In the genomic region with DNA sequence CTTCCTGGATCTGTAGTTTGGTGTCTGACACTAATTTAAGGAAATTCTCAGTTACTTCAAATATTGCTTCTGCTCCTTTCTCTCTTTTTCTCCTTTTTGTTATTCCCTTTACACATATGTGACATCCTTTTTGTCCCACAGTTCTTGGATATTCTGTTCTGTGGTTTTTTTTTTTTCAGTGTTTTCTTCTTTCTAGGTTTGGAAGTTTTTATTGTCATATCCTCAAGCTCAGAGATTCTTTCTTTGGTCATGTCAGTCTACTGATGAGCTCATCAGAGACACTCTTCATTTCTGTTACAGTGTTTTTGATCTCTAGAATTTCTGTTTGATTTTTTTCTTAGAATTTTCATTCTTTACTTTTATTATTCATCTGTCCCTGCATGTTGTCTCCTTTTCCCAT, we compare ENCODE assay signal across 39 cellular contexts.
"Had no signal": no experiment of that assay in that cellular context is flagged by ENCODE, and none has a peak within 500 bp of the region (broad histone marks: within the 10 kb centered on the region; RNA-seq: fewer than 3 reads in every experiment).

No MANE protein-coding gene starts in this region.

- H3K36me3 ChIP-seq: adrenal gland, ascending aorta, brain microvascular endothelial cell, breast epithelium, cardiac muscle cell had no signal

- H3K4me1 ChIP-seq: adrenal gland, ascending aorta, body of pancreas, breast epithelium had no signal

- H3K4me3 Mint-ChIP-seq: activated naive CD4-positive, alpha-beta T cell treated with anti-CD3 and anti-CD28 coated beads for 36 hours; activated naive CD4-positive, alpha-beta T cell treated with anti-CD3 and anti-CD28 coated beads, Interleukin-2, amount 10 ng/mL, durations not matched to agents 7 days and 5 days; activated naive CD4-positive, alpha-beta T cell treated with anti-CD3 and anti-CD28 coated beads, Interleukin-2, amount 50 U/mL, for 24 hours; activated naive CD8-positive, alpha-beta T cell; activated naive CD8-positive, alpha-beta T cell treated with anti-CD3 and anti-CD28 coated beads for 36 hours; activated naive CD8-positive, alpha-beta T cell treated with anti-CD3 and anti-CD28 coated beads, Interleukin-2, amount 10 ng/mL, durations not matched to agents 7 days and 5 days; activated naive CD8-positive, alpha-beta T cell treated with anti-CD3 and anti-CD28 coated beads, Interleukin-2, amount 50 U/mL, for 24 hours; activated T-cell treated with anti-CD3 and anti-CD28 coated beads, Interleukin-2, amount 50 U/mL, for 24 hours; activated T-cell treated with anti-CD3 and anti-CD28 coated beads, Interleukin-2, amount 50 U/mL, for 4 hours; activated T-helper 1 cell treated with anti-CD3 and anti-CD28 coated beads, Interleukin-12 subunit alpha, Interleukin-12 subunit beta, Interleukin-2, Interleukin-4 antibody, amounts not matched to agents 30 ng/mL and 10 ng/mL and 1 ng/mL, durations not matched to agents 14 hours and 24 hours and 36 hours; activated T-helper 17 cell treated with anti-CD3 and anti-CD28 coated beads, Interleukin-2, amount 50 U/mL, for 72 hours; brain; central memory CD8-positive, alpha-beta T cell had no signal

- ATAC-seq: activated naive CD4-positive, alpha-beta T cell treated with anti-CD3 and anti-CD28 coated beads, Interleukin-2, amount 50 U/mL, for 72 hours; activated naive CD8-positive, alpha-beta T cell treated with anti-CD3 and anti-CD28 coated beads, Interleukin-2, amount 50 U/mL, for 24 hours; activated T-cell treated with anti-CD3 and anti-CD28 coated beads, Interleukin-2, amount 50 U/mL, for 4 hours; activated T-helper 17 cell treated with anti-CD3 and anti-CD28 coated beads, Interleukin-2, amount 50 U/mL, for 72 hours; body of pancreas had no signal

- H3K27ac Mint-ChIP-seq: activated naive CD4-positive, alpha-beta T cell treated with anti-CD3 and anti-CD28 coated beads for 36 hours; activated naive CD4-positive, alpha-beta T cell treated with anti-CD3 and anti-CD28 coated beads, Interleukin-2, amount 10 ng/mL, durations not matched to agents 7 days and 5 days; activated naive CD4-positive, alpha-beta T cell treated with anti-CD3 and anti-CD28 coated beads, Interleukin-2, amount 50 U/mL, for 24 hours; activated naive CD4-positive, alpha-beta T cell treated with anti-CD3 and anti-CD28 coated beads, Interleukin-2, amount 50 U/mL, for 72 hours; activated naive CD8-positive, alpha-beta T cell; activated naive CD8-positive, alpha-beta T cell treated with anti-CD3 and anti-CD28 coated beads for 36 hours; activated naive CD8-positive, alpha-beta T cell treated with anti-CD3 and anti-CD28 coated beads, Interleukin-2, amount 10 ng/mL, durations not matched to agents 7 days and 5 days; activated naive CD8-positive, alpha-beta T cell treated with anti-CD3 and anti-CD28 coated beads, Interleukin-2, amount 50 U/mL, for 24 hours; activated T-cell treated with anti-CD3 and anti-CD28 coated beads, Interleukin-2, amount 50 U/mL, for 24 hours; activated T-helper 1 cell treated with anti-CD3 and anti-CD28 coated beads, Interleukin-12 subunit alpha, Interleukin-12 subunit beta, Interleukin-2, Interleukin-4 antibody, amounts not matched to agents 30 ng/mL and 10 ng/mL and 1 ng/mL, durations not matched to agents 14 hours and 24 hours and 36 hours; activated T-helper 17 cell treated with anti-CD3 and anti-CD28 coated beads, Interleukin-2, amount 50 U/mL, for 72 hours; activated T-helper 2 cell treated with anti-CD3 and anti-CD28 coated beads, Interferon-gamma antibody, Interleukin-2, Interleukin-4, amounts not matched to agents 10 μg/mL and 5 μg/mL and 100 μg/mL, durations not matched to agents 14 hours and 24 hours and 36 hours; brain had no signal

- FAIRE-seq: astrocyte, bronchial epithelial cell had no signal

- H3K9me3 Mint-ChIP-seq: activated naive CD4-positive, alpha-beta T cell treated with anti-CD3 and anti-CD28 coated beads, Interleukin-2, amount 10 ng/mL, durations not matched to agents 7 days and 5 days; activated naive CD8-positive, alpha-beta T cell treated with anti-CD3 and anti-CD28 coated beads, Interleukin-2, amount 10 ng/mL, durations not matched to agents 7 days and 5 days; activated T-cell treated with anti-CD3 and anti-CD28 coated beads, Interleukin-2, amount 50 U/mL, for 4 hours; activated T-helper 1 cell treated with anti-CD3 and anti-CD28 coated beads, Interleukin-12 subunit alpha, Interleukin-12 subunit beta, Interleukin-2, Interleukin-4 antibody, amounts not matched to agents 30 ng/mL and 10 ng/mL and 1 ng/mL, durations not matched to agents 14 hours and 24 hours and 36 hours; activated T-helper 2 cell treated with anti-CD3 and anti-CD28 coated beads, Interferon-gamma antibody, Interleukin-2, Interleukin-4, amounts not matched to agents 10 μg/mL and 5 μg/mL and 100 μg/mL, durations not matched to agents 14 hours and 24 hours and 36 hours had no signal

- H3K9me3 ChIP-seq: adrenal gland, ascending aorta, body of pancreas, breast epithelium had no signal

- H3K4me3 ChIP-seq: adrenal gland, ascending aorta, body of pancreas, breast epithelium, cardiac muscle cell had no signal

- H3K36me3 Mint-ChIP-seq: activated naive CD4-positive, alpha-beta T cell treated with anti-CD3 and anti-CD28 coated beads, Interleukin-2, amount 10 ng/mL, durations not matched to agents 7 days and 5 days; activated naive CD4-positive, alpha-beta T cell treated with anti-CD3 and anti-CD28 coated beads, Interleukin-2, amount 50 U/mL, for 24 hours; activated naive CD4-positive, alpha-beta T cell treated with anti-CD3 and anti-CD28 coated beads, Interleukin-2, amount 50 U/mL, for 72 hours; activated naive CD8-positive, alpha-beta T cell; activated naive CD8-positive, alpha-beta T cell treated with anti-CD3 and anti-CD28 coated beads, Interleukin-2, amount 10 ng/mL, durations not matched to agents 7 days and 5 days; brain had no signal

- DNase-seq: activated effector memory CD4-positive, alpha-beta T cell treated with anti-CD3 and anti-CD28 coated beads, Interleukin-2, amount 50 U/mL, for 16 hours; activated effector memory CD4-positive, alpha-beta T cell treated with Interleukin-2 at 50 U/mL for 16 hours; activated gamma-delta T cell; activated gamma-delta T cell treated with Interleukin-2 at 50 U/mL for 16 hours; activated naive CD4-positive, alpha-beta T cell; activated naive CD4-positive, alpha-beta T cell treated with anti-CD3 and anti-CD28 coated beads for 36 hours; activated naive CD4-positive, alpha-beta T cell treated with anti-CD3 and anti-CD28 coated beads, Interleukin-2, amount 10 ng/mL, durations not matched to agents 7 days and 5 days; activated naive CD4-positive, alpha-beta T cell treated with anti-CD3 and anti-CD28 coated beads, Interleukin-2, amount 50 U/mL, for 16 hours; activated naive CD4-positive, alpha-beta T cell treated with Interleukin-2 at 50 U/mL for 16 hours; activated naive CD8-positive, alpha-beta T cell treated with anti-CD3 and anti-CD28 coated beads for 36 hours; activated naive CD8-positive, alpha-beta T cell treated with anti-CD3 and anti-CD28 coated beads, Interleukin-2, amount 10 ng/mL, durations not matched to agents 7 days and 5 days; activated naive CD8-positive, alpha-beta T cell treated with anti-CD3 and anti-CD28 coated beads, Interleukin-2, amount 50 U/mL, for 24 hours; activated T-cell treated with anti-CD3 and anti-CD28 coated beads, Interleukin-2, amount 50 U/mL, for 1 hour; activated T-cell treated with anti-CD3 and anti-CD28 coated beads, Interleukin-2, amount 50 U/mL, for 24 hours; activated T-cell treated with anti-CD3 and anti-CD28 coated beads, Interleukin-2, amount 50 U/mL, for 4 hours; activated T-cell treated with anti-CD3 and anti-CD28 coated beads, Interleukin-2, amount 50 U/mL, for 48 hours; adrenal gland; amniotic stem cell; amygdala; anterior cingulate cortex; aorta; body of pancreas; brain microvascular endothelial cell; caudate nucleus; central memory CD4-positive, alpha-beta T cell; cerebellar nuclear complex had no signal

- H3K27me3 ChIP-seq: adrenal gland, ascending aorta, body of pancreas, brain microvascular endothelial cell, breast epithelium, cardiac muscle cell had no signal

- H3K27ac ChIP-seq: adrenal gland, ascending aorta, body of pancreas, brain microvascular endothelial cell, breast epithelium, cardiac muscle cell had no signal

- H3K27me3 Mint-ChIP-seq: activated naive CD4-positive, alpha-beta T cell treated with anti-CD3 and anti-CD28 coated beads, Interleukin-2, amount 10 ng/mL, durations not matched to agents 7 days and 5 days; activated naive CD8-positive, alpha-beta T cell; activated naive CD8-positive, alpha-beta T cell treated with anti-CD3 and anti-CD28 coated beads, Interleukin-2, amount 10 ng/mL, durations not matched to agents 7 days and 5 days; activated naive CD8-positive, alpha-beta T cell treated with anti-CD3 and anti-CD28 coated beads, Interleukin-2, amount 50 U/mL, for 24 hours; activated T-cell treated with anti-CD3 and anti-CD28 coated beads, Interleukin-2, amount 50 U/mL, for 24 hours; central memory CD8-positive, alpha-beta T cell had no signal

- H3K4me1 Mint-ChIP-seq: activated naive CD4-positive, alpha-beta T cell treated with anti-CD3 and anti-CD28 coated beads, Interleukin-2, amount 10 ng/mL, durations not matched to agents 7 days and 5 days; activated naive CD4-positive, alpha-beta T cell treated with anti-CD3 and anti-CD28 coated beads, Interleukin-2, amount 50 U/mL, for 24 hours; activated naive CD8-positive, alpha-beta T cell treated with anti-CD3 and anti-CD28 coated beads for 36 hours; activated naive CD8-positive, alpha-beta T cell treated with anti-CD3 and anti-CD28 coated beads, Interleukin-2, amount 10 ng/mL, durations not matched to agents 7 days and 5 days; activated naive CD8-positive, alpha-beta T cell treated with anti-CD3 and anti-CD28 coated beads, Interleukin-2, amount 50 U/mL, for 24 hours; activated T-helper 17 cell treated with anti-CD3 and anti-CD28 coated beads, Interleukin-2, amount 50 U/mL, for 72 hours; brain; central memory CD8-positive, alpha-beta T cell had no signal
